1 cellular context compared by ENCODE assay signal in the genomic region with DNA sequence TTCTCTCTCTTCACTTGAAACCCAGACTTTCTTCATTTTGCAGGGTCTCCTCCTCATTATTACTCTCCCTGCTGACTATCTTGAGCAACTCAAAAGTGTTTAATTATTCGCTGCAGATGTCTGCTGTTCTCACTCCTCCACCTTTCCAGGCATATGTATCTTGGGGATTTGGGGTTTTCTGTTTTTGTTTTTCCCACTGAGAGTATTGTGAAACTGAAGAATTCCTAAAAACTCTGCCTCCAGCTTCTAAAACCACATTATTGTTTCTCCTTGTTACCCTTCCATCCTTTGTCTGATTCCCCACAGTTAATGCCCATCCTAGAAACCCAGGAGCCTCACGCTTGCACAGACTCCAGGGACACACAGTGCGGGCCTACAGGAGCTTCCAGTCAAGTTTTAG.
TF ChIP-seq lines count a peak whose summit lies in the region.

No MANE protein-coding gene starts in this region.

TF ChIP-seq in WTC11, 78 proteins besides CTCF, POLR2A, EP300 and RAD21:
- TF ChIP-seq, protein P1, sequence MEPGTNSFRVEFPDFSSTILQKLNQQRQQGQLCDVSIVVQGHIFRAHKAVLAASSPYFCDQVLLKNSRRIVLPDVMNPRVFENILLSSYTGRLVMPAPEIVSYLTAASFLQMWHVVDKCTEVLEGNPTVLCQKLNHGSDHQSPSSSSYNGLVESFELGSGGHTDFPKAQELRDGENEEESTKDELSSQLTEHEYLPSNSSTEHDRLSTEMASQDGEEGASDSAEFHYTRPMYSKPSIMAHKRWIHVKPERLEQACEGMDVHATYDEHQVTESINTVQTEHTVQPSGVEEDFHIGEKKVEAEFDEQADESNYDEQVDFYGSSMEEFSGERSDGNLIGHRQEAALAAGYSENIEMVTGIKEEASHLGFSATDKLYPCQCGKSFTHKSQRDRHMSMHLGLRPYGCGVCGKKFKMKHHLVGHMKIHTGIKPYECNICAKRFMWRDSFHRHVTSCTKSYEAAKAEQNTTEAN (CRISPR knock-in tag; IDR thresholded peaks at IDR 0.05), result no peak
